ENCODE assay signal across 29 cellular contexts in the genomic region with DNA sequence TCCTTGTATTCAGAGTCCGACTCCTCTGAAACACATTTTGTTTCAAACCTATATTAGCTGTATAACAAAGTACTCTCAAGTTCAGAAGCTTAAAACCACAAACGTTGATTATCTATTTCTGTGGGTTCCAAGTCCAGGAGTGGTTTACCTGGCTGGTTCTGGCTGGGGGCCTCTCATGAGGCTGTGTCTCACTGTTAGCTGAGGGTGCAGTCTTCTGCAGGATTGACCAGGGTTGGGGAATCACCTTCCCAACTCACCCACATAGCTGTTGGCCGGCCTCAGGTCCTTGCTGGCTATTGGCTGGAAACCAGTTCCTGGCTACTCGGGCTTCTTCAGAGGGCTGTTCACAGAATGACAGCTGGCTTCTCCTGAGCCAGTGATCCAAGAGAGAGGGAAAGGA.
"Had no signal": no experiment of that assay in that cellular context is flagged by ENCODE, and none has a peak within 500 bp of the region (broad histone marks: within the 10 kb centered on the region; RNA-seq: fewer than 3 reads in every experiment).

No MANE protein-coding gene starts in this region.

- DNase-seq: activated B cell treated with CpG ODN at 0.5 μM for 24 hours; activated CD4-positive, alpha-beta T cell treated with anti-CD3 and anti-CD28 coated beads, Interleukin-2, amount 50 U/mL, for 1 hour; activated CD8-positive, alpha-beta T cell treated with anti-CD3 and anti-CD28 coated beads for 36 hours; activated gamma-delta T cell treated with Interleukin-2 at 50 U/mL for 16 hours; activated naive CD4-positive, alpha-beta T cell treated with anti-CD3 and anti-CD28 coated beads, Interleukin-2, amount 50 U/mL, for 16 hours; activated T-cell treated with anti-CD3 and anti-CD28 coated beads, Interleukin-2, amount 50 U/mL, for 4 hours; amniotic stem cell; caudate nucleus; cortex of kidney; foreskin fibroblast; head of caudate nucleus; kidney glomerular epithelial cell; left lung; lower lobe of right lung; mesenchymal stem cell; natural killer cell; occipital lobe; psoas muscle; stimulated activated CD4-positive, alpha-beta T cell treated with anti-CD3 and anti-CD28 coated beads, Interleukin-15, amount 100 ng/mL, for 24 hours; stimulated activated CD4-positive, alpha-beta T cell treated with anti-CD3 and anti-CD28 coated beads, Interleukin-2, amount 100 ng/mL, for 24 hours; stimulated activated naive B cell treated with anti-CD40 and anti-IgM and Interleukin-4, amounts not matched to agents 10 μg/mL and 1 μg/mL and 100 μg/mL, for 72 hours; tibial artery had no signal

- H3K36me3 ChIP-seq: left lung, lower lobe of right lung, neural progenitor cell, suprapubic skin, tibial artery had no signal

- H3K27me3 ChIP-seq: left lung, neural progenitor cell, suprapubic skin, tibial artery had no signal

- FAIRE-seq: astrocyte, endothelial cell of umbilical vein had no signal

- ATAC-seq: activated CD8-positive, alpha-beta T cell treated with anti-CD3 and anti-CD28 coated beads for 36 hours; activated T-cell treated with anti-CD3 and anti-CD28 coated beads, Interleukin-2, amount 50 U/mL, for 4 hours; activated T-helper 17 cell treated with anti-CD3 and anti-CD28 coated beads, Interleukin-2, amount 50 U/mL, for 72 hours; left lung; lower lobe of right lung; natural killer cell; psoas muscle; stimulated activated naive B cell treated with anti-CD40 and anti-IgM and Interleukin-4, amounts not matched to agents 10 μg/mL and 1 μg/mL and 100 μg/mL, for 72 hours had no signal

- H3K9me3 ChIP-seq: left lung, lower lobe of right lung, psoas muscle, suprapubic skin, tibial artery had no signal

- H3K79me2 ChIP-seq: parathyroid adenoma had no signal

- H3K4me3 ChIP-seq: left lung, lower lobe of right lung, neural progenitor cell, psoas muscle, smooth muscle cell, suprapubic skin, tibial artery had no signal

- H3K27ac ChIP-seq: left lung, lower lobe of right lung, neural progenitor cell, parathyroid adenoma, psoas muscle, suprapubic skin, tibial artery had no signal

- H3K4me1 ChIP-seq: left lung, lower lobe of right lung, neural progenitor cell, parathyroid adenoma, psoas muscle, suprapubic skin had no signal

- H3K4me2 ChIP-seq: neural progenitor cell, smooth muscle cell had no signal

- H2AFZ ChIP-seq: neural progenitor cell, parathyroid adenoma had no signal

- H3K9ac ChIP-seq: neural progenitor cell, parathyroid adenoma had no signal
